In genomic region chr17:64146418-64147109, GRCh38 we compare ENCODE assay signal across 8 cellular contexts. TPM values are rescaled to one million over a fixed set of nuclear protein-coding genes. Genes with fewer than 3 reads are reported as not detected.
DNase-seq lines count a peak whose midpoint lies in the region; ATAC-seq, FAIRE-seq and TF ChIP-seq lines count a peak whose summit lies in the region.

No MANE protein-coding gene starts in this region.

- ATAC-seq in HG03442 (IDR thresholded peaks at IDR 0.05; ENCODE audit: unreplicated experiment): peak; percentile 12
- peak; percentile 17 to 57 (median 48) for ATAC-seq in heart left ventricle

- TF ChIP-seq POLR2A in heart left ventricle (IDR thresholded peaks at IDR 0.05): no peak

- no peaks in the 10 kb centered on the region for H3K27me3 Mint-ChIP-seq in progenitor cell of endocrine pancreas

- H3K4me3 ChIP-seq in heart left ventricle: peak overlapping the region; percentile 58 to 97 (median 82)

- H3K36me3 ChIP-seq in heart left ventricle: peaks cover 0 to 30% (median 13%) of the 10 kb centered on the region in 9 donors

- H3K9me3 ChIP-seq in heart left ventricle: no peaks in the 10 kb centered on the region

- TF ChIP-seq CTCF in heart left ventricle (IDR thresholded peaks at IDR 0.05) (no peak), progenitor cell of endocrine pancreas (IDR thresholded peaks at IDR 0.05; ENCODE audit: unreplicated experiment) (no peak)

- peak overlapping the region; percentile 90 to 100 (median 97) for H3K27ac ChIP-seq in heart left ventricle

- H3K9me3 Mint-ChIP-seq in progenitor cell of endocrine pancreas (ENCODE audit: low read depth): no peaks in the 10 kb centered on the region

- peaks cover 14% of the 10 kb centered on the region for H3K4me1 Mint-ChIP-seq in progenitor cell of endocrine pancreas (ENCODE audit: low read depth)

- H3K4me1 ChIP-seq in heart left ventricle: peaks cover 0 to 47% (median 35%) of the 10 kb centered on the region in 12 donors

- no peak for FAIRE-seq in RCC 7860 (lab: Jason Lieb, UNC)

- no peak overlapping the region for H3K27ac Mint-ChIP-seq in progenitor cell of endocrine pancreas

- peaks cover 3% of the 10 kb centered on the region for H3K36me3 Mint-ChIP-seq in progenitor cell of endocrine pancreas (ENCODE audit: insufficient read depth)

- H3K27me3 ChIP-seq in heart left ventricle: no peaks in the 10 kb centered on the region

- no peak overlapping the region for H3K4me3 Mint-ChIP-seq in progenitor cell of endocrine pancreas (ENCODE audit: low read depth)

- 2 to 5% (median 2%) methylated on average over 19 to 34 of the region's 34 CpGs for WGBS in heart left ventricle, 4 donors

- intact Hi-C loops in heart left ventricle (cut with DNase I): loop anchor here in 8 of 10 donors (1.0 to 5.0 kb wide), 7 partner anchors 44 to 136 kb away; partner anchors contain the start of gene TEX2 (in 6 of the 8)

- DNase-seq in NCI-H187 (lab: John Stamatoyannopoulos, UW) (peak; percentile 32 to 44), NCI-H187 treated with DMSO at 0.1 percent for 48 hours (lab: John Stamatoyannopoulos, UW) (no peak), RCC 7860 (ENCODE audit: low spot score) (peak; percentile 26), heart left ventricle (peak; percentile 70 to 76 (median 74)), progenitor cell of endocrine pancreas (ENCODE audit: low spot score, unreplicated experiment) (peak; percentile 20), NCI-H1436 (lab: John Stamatoyannopoulos, UW) (no peak)
- peak; percentile 11 for DNase-seq in activated naive CD8-positive, alpha-beta T cell treated with anti-CD3 and anti-CD28 coated beads, Interleukin-2, amount 50 U/mL, for 16 hours (ENCODE audit: low read depth, low spot score)

RNA-seq across cellular contexts. Expression of gene ERN1, which starts 16.6 kb away (rescaled TPM):
- total RNA-seq in heart left ventricle (10 to 100 TPM in 4 of 9 donors, 1 to 10 TPM in 5; 5.1 to 18.7 (median 9.1) TPM), progenitor cell of endocrine pancreas (39.4 and 43.1 TPM in 2 replicates)
- 1 to 10 TPM; 1.5 to 4.7 TPM for polyA plus RNA-seq in heart left ventricle

Comparison
In these comparisons a context has a peak if more than half of its experiments do, and no peak if none do; other contexts are left out.
1. DNase-seq: peak in NCI-H187 (2 of 2), RCC 7860 (single experiment), activated naive CD8-positive, alpha-beta T cell treated with anti-CD3 and anti-CD28 coated beads, Interleukin-2, amount 50 U/mL, for 16 hours (single experiment), heart left ventricle (5 of 5) and progenitor cell of endocrine pancreas (single experiment); none in NCI-H187 treated with DMSO at 0.1 percent for 48 hours (single experiment) and NCI-H1436 (single experiment).